1 cellular context compared by ENCODE assay signal in the genomic region with DNA sequence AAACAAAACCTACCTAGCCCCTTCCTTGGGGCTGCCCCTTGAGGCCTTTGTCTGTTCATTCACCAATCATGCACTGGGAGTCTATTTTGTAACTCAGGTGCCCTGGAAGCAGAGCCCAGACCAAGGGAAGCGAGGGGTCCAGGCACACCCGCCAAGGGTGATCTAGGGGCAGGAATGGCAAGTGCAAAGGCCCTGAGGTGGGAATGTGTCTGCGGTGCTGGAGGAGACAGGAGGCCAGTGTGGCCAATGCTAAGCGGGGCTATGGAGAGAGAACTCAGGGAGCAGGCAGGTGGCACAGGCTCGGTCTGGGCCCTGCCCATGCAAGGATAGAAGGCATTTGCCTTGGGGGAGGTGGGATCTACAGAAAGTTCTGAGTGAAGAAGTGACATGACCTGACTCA.
A peak's percentile ranks its signal among the peaks of the same experiment; 100 is the strongest.
TF ChIP-seq lines count a peak whose summit lies in the region.

No MANE protein-coding gene starts in this region.

TF ChIP-seq in HepG2, 621 proteins besides CTCF, POLR2A, EP300 and RAD21:
- TF ChIP-seq ZNF432 (CRISPR knock-in tag; IDR thresholded peaks at IDR 0.05; ENCODE audit: borderline replicate concordance) (no peak), ZMYM3 (CRISPR knock-in tag; IDR thresholded peaks at IDR 0.05) (peak; percentile 75), NRL (CRISPR knock-in tag; IDR thresholded peaks at IDR 0.05; ENCODE audit: borderline replicate concordance) (0 out of 2 replicates have a peak, but pooled peaks have one; percentile 17), KDM1A (CRISPR knock-in tag; IDR thresholded peaks at IDR 0.05) (0 out of 2 replicates have a peak, but pooled peaks have one; percentile 25), ZNF264 (CRISPR knock-in tag; IDR thresholded peaks at IDR 0.05) (no peak)
- TF ChIP-seq, protein P1, sequence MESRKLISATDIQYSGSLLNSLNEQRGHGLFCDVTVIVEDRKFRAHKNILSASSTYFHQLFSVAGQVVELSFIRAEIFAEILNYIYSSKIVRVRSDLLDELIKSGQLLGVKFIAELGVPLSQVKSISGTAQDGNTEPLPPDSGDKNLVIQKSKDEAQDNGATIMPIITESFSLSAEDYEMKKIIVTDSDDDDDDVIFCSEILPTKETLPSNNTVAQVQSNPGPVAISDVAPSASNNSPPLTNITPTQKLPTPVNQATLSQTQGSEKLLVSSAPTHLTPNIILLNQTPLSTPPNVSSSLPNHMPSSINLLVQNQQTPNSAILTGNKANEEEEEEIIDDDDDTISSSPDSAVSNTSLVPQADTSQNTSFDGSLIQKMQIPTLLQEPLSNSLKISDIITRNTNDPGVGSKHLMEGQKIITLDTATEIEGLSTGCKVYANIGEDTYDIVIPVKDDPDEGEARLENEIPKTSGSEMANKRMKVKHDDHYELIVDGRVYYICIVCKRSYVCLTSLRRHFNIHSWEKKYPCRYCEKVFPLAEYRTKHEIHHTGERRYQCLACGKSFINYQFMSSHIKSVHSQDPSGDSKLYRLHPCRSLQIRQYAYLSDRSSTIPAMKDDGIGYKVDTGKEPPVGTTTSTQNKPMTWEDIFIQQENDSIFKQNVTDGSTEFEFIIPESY (CRISPR knock-in tag; IDR thresholded peaks at IDR 0.05) = peak; percentile 30; the same call in 1 of the 2 replicates
